Comparison of ENCODE assay signal across 1 cellular context in the genomic region with DNA sequence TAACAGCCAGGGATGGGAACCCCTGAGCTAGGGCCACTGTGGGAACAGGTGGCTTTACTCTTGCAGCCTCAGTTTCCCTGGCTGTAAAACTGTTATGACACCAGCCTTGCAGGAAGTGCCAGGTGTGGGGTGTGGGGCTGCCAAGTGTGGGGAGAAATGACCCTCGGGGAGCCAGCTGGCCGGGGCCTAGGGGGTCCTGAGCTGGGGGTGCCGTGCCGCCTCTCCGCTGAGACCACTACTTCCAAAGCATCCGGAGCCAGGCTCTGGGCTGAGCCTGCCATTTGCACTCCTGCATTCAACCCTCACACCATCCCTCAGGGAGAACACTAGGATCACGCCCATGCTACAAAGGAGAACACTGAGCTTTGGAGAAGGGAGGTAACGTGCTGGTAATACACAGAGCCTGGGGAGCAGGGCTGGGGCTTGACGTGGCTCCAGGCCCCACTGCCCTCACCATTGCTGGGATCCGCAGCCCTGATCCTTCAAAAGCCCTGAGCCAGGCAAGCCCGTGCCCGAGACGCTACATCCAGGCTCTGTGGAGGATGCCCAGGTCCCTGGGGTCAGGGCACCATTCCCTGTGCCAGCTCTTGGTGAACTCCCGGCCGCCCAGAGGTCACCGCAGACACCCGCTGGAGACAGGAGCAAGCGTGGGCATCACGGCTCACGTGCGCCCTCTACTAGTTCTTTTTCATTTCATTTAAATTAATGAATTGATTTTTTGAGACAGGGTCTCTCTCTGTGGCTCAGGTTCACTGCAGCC.
TF ChIP-seq lines count a peak whose summit lies in the region.

No MANE protein-coding gene starts in this region.

TF ChIP-seq in HepG2, 621 proteins besides CTCF, POLR2A, EP300 and RAD21 (continued from another document and continues in another):
- TF ChIP-seq, protein P1, sequence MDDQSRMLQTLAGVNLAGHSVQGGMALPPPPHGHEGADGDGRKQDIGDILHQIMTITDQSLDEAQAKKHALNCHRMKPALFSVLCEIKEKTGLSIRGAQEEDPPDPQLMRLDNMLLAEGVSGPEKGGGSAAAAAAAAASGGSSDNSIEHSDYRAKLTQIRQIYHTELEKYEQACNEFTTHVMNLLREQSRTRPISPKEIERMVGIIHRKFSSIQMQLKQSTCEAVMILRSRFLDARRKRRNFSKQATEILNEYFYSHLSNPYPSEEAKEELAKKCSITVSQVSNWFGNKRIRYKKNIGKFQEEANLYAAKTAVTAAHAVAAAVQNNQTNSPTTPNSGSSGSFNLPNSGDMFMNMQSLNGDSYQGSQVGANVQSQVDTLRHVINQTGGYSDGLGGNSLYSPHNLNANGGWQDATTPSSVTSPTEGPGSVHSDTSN (CRISPR knock-in tag; IDR thresholded peaks at IDR 0.05; ENCODE audit: borderline replicate concordance) = no peak
- TF ChIP-seq, protein P2, sequence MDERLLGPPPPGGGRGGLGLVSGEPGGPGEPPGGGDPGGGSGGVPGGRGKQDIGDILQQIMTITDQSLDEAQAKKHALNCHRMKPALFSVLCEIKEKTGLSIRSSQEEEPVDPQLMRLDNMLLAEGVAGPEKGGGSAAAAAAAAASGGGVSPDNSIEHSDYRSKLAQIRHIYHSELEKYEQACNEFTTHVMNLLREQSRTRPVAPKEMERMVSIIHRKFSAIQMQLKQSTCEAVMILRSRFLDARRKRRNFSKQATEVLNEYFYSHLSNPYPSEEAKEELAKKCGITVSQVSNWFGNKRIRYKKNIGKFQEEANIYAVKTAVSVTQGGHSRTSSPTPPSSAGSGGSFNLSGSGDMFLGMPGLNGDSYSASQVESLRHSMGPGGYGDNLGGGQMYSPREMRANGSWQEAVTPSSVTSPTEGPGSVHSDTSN (CRISPR knock-in tag; IDR thresholded peaks at IDR 0.05) = no peak
- TF ChIP-seq ZNF737 (CRISPR knock-in tag; IDR thresholded peaks at IDR 0.05; ENCODE audit: borderline replicate concordance) = no peak
- TF ChIP-seq HOXD1 (CRISPR knock-in tag; IDR thresholded peaks at IDR 0.05) = no peak
- TF ChIP-seq ZNF678 (CRISPR knock-in tag; IDR thresholded peaks at IDR 0.05) = no peak
- TF ChIP-seq, protein P3, sequence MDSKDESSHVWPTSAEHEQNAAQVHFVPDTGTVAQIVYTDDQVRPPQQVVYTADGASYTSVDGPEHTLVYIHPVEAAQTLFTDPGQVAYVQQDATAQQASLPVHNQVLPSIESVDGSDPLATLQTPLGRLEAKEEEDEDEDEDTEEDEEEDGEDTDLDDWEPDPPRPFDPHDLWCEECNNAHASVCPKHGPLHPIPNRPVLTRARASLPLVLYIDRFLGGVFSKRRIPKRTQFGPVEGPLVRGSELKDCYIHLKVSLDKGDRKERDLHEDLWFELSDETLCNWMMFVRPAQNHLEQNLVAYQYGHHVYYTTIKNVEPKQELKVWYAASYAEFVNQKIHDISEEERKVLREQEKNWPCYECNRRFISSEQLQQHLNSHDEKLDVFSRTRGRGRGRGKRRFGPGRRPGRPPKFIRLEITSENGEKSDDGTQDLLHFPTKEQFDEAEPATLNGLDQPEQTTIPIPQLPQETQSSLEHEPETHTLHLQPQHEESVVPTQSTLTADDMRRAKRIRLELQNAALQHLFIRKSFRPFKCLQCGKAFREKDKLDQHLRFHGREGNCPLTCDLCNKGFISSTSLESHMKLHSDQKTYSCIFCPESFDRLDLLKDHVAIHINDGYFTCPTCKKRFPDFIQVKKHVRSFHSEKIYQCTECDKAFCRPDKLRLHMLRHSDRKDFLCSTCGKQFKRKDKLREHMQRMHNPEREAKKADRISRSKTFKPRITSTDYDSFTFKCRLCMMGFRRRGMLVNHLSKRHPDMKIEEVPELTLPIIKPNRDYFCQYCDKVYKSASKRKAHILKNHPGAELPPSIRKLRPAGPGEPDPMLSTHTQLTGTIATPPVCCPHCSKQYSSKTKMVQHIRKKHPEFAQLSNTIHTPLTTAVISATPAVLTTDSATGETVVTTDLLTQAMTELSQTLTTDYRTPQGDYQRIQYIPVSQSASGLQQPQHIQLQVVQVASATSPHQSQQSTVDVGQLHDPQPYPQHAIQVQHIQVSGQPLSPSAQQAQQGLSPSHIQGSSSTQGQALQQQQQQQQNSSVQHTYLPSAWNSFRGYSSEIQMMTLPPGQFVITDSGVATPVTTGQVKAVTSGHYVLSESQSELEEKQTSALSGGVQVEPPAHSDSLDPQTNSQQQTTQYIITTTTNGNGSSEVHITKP (CRISPR knock-in tag; IDR thresholded peaks at IDR 0.05; ENCODE audit: low read depth) = no peak
- TF ChIP-seq, protein P4, sequence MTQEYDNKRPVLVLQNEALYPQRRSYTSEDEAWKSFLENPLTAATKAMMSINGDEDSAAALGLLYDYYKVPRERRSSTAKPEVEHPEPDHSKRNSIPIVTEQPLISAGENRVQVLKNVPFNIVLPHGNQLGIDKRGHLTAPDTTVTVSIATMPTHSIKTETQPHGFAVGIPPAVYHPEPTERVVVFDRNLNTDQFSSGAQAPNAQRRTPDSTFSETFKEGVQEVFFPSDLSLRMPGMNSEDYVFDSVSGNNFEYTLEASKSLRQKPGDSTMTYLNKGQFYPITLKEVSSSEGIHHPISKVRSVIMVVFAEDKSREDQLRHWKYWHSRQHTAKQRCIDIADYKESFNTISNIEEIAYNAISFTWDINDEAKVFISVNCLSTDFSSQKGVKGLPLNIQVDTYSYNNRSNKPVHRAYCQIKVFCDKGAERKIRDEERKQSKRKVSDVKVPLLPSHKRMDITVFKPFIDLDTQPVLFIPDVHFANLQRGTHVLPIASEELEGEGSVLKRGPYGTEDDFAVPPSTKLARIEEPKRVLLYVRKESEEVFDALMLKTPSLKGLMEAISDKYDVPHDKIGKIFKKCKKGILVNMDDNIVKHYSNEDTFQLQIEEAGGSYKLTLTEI (CRISPR knock-in tag; conservative IDR thresholded peaks at IDR 0.05) = no peak
- no peak for TF ChIP-seq MZF1 (CRISPR knock-in tag; IDR thresholded peaks at IDR 0.05; ENCODE audit: borderline replicate concordance)
- TF ChIP-seq CBX5 (CRISPR knock-in tag; IDR thresholded peaks at IDR 0.05; ENCODE audit: borderline replicate concordance) = peak; percentile 41; the same call in 1 of the 2 replicates
- no peak for TF ChIP-seq ZNF777 (CRISPR knock-in tag; IDR thresholded peaks at IDR 0.05)
- TF ChIP-seq, protein P5, sequence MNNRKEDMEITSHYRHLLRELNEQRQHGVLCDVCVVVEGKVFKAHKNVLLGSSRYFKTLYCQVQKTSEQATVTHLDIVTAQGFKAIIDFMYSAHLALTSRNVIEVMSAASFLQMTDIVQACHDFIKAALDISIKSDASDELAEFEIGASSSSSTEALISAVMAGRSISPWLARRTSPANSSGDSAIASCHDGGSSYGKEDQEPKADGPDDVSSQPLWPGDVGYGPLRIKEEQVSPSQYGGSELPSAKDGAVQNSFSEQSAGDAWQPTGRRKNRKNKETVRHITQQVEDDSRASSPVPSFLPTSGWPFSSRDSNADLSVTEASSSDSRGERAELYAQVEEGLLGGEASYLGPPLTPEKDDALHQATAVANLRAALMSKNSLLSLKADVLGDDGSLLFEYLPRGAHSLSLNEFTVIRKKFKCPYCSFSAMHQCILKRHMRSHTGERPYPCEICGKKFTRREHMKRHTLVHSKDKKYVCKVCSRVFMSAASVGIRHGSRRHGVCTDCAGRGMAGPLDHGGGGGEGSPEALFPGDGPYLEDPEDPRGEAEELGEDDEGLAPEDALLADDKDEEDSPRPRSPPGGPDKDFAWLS (CRISPR knock-in tag; IDR thresholded peaks at IDR 0.05; ENCODE audit: borderline replicate concordance) = 0 out of 2 replicates have a peak, but pooled peaks have one; percentile 32
- TF ChIP-seq ZNF326 (CRISPR knock-in tag; IDR thresholded peaks at IDR 0.05; ENCODE audit: borderline replicate concordance) = no peak
- TF ChIP-seq GZF1 (CRISPR knock-in tag; IDR thresholded peaks at IDR 0.05) = 0 out of 2 replicates have a peak, but pooled peaks have one; percentile 12
- TF ChIP-seq ZNF75D (CRISPR knock-in tag; IDR thresholded peaks at IDR 0.05; ENCODE audit: borderline replicate concordance) = no peak
- TF ChIP-seq ZSCAN30 (CRISPR knock-in tag; IDR thresholded peaks at IDR 0.05) = no peak
- no peak for TF ChIP-seq BCL6 (CRISPR knock-in tag; IDR thresholded peaks at IDR 0.05)
- TF ChIP-seq HOXA7 (CRISPR knock-in tag; IDR thresholded peaks at IDR 0.05) = no peak
- no peak for TF ChIP-seq NCOA1 (CRISPR knock-in tag; IDR thresholded peaks at IDR 0.05)
- no peak for TF ChIP-seq ZNF446 (CRISPR knock-in tag; IDR thresholded peaks at IDR 0.05)
- TF ChIP-seq, protein P6, sequence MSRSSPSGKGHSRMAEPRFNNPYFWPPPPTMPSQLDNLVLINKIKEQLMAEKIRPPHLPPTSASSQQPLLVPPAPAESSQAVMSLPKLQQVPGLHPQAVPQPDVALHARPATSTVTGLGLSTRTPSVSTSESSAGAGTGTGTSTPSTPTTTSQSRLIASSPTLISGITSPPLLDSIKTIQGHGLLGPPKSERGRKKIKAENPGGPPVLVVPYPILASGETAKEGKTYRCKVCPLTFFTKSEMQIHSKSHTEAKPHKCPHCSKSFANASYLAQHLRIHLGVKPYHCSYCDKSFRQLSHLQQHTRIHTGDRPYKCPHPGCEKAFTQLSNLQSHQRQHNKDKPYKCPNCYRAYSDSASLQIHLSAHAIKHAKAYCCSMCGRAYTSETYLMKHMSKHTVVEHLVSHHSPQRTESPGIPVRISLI (CRISPR knock-in tag; IDR thresholded peaks at IDR 0.05; ENCODE audit: borderline replicate concordance) = no peak
- TF ChIP-seq NONO (IDR thresholded peaks at IDR 0.05) = no peak
- no peak for TF ChIP-seq NONO (CRISPR knock-in tag; conservative IDR thresholded peaks at IDR 0.05)
- TF ChIP-seq ZNF543 (CRISPR knock-in tag; IDR thresholded peaks at IDR 0.05) = no peak
- no peak for TF ChIP-seq NBN (conservative IDR thresholded peaks at IDR 0.05)
- TF ChIP-seq SIX4 (CRISPR knock-in tag; IDR thresholded peaks at IDR 0.05) = no peak
- TF ChIP-seq NKX3-1 (CRISPR knock-in tag; IDR thresholded peaks at IDR 0.05) = no peak
- TF ChIP-seq ZNF350 (CRISPR knock-in tag; IDR thresholded peaks at IDR 0.05; ENCODE audit: borderline replicate concordance, low read depth) = 0 out of 2 replicates have a peak, but pooled peaks have one; percentile 59
- TF ChIP-seq ZMYM3 (CRISPR knock-in tag; IDR thresholded peaks at IDR 0.05) = no peak
- TF ChIP-seq POLR2AphosphoS5 (IDR thresholded peaks at IDR 0.05; ENCODE audit: low read depth, low read length) = no peak
- TF ChIP-seq, protein P7, sequence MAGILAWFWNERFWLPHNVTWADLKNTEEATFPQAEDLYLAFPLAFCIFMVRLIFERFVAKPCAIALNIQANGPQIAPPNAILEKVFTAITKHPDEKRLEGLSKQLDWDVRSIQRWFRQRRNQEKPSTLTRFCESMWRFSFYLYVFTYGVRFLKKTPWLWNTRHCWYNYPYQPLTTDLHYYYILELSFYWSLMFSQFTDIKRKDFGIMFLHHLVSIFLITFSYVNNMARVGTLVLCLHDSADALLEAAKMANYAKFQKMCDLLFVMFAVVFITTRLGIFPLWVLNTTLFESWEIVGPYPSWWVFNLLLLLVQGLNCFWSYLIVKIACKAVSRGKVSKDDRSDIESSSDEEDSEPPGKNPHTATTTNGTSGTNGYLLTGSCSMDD (CRISPR knock-in tag; IDR thresholded peaks at IDR 0.05) = no peak
- TF ChIP-seq, protein P8, sequence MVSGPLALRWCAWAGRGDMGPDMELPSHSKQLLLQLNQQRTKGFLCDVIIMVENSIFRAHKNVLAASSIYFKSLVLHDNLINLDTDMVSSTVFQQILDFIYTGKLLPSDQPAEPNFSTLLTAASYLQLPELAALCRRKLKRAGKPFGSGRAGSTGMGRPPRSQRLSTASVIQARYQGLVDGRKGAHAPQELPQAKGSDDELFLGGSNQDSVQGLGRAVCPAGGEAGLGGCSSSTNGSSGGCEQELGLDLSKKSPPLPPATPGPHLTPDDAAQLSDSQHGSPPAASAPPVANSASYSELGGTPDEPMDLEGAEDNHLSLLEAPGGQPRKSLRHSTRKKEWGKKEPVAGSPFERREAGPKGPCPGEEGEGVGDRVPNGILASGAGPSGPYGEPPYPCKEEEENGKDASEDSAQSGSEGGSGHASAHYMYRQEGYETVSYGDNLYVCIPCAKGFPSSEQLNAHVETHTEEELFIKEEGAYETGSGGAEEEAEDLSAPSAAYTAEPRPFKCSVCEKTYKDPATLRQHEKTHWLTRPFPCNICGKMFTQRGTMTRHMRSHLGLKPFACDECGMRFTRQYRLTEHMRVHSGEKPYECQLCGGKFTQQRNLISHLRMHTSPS (CRISPR knock-in tag; IDR thresholded peaks at IDR 0.05; ENCODE audit: low read depth) = peak; percentile 80
- no peak for TF ChIP-seq NR3C1 (CRISPR knock-in tag; IDR thresholded peaks at IDR 0.05)
- no peak for TF ChIP-seq ZFP36 (IDR thresholded peaks at IDR 0.05; ENCODE audit: borderline replicate concordance, low read depth, low read length, partially characterized antibody)
- TF ChIP-seq ZNF282 (IDR thresholded peaks at IDR 0.05; ENCODE audit: partially characterized antibody) = no peak
- TF ChIP-seq, protein P9, sequence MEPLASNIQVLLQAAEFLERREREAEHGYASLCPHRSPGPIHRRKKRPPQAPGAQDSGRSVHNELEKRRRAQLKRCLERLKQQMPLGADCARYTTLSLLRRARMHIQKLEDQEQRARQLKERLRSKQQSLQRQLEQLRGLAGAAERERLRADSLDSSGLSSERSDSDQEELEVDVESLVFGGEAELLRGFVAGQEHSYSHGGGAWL (CRISPR knock-in tag; IDR thresholded peaks at IDR 0.05) = no peak
- no peak for TF ChIP-seq AHR (CRISPR knock-in tag; IDR thresholded peaks at IDR 0.05)
- no peak for TF ChIP-seq ADNP (CRISPR knock-in tag; IDR thresholded peaks at IDR 0.05)
- TF ChIP-seq, protein P10, sequence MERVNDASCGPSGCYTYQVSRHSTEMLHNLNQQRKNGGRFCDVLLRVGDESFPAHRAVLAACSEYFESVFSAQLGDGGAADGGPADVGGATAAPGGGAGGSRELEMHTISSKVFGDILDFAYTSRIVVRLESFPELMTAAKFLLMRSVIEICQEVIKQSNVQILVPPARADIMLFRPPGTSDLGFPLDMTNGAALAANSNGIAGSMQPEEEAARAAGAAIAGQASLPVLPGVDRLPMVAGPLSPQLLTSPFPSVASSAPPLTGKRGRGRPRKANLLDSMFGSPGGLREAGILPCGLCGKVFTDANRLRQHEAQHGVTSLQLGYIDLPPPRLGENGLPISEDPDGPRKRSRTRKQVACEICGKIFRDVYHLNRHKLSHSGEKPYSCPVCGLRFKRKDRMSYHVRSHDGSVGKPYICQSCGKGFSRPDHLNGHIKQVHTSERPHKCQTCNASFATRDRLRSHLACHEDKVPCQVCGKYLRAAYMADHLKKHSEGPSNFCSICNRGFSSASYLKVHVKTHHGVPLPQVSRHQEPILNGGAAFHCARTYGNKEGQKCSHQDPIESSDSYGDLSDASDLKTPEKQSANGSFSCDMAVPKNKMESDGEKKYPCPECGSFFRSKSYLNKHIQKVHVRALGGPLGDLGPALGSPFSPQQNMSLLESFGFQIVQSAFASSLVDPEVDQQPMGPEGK (CRISPR knock-in tag; IDR thresholded peaks at IDR 0.05) = no peak
- no peak for TF ChIP-seq ZNF235 (CRISPR knock-in tag; IDR thresholded peaks at IDR 0.05; ENCODE audit: borderline replicate concordance)
- TF ChIP-seq, protein P11, sequence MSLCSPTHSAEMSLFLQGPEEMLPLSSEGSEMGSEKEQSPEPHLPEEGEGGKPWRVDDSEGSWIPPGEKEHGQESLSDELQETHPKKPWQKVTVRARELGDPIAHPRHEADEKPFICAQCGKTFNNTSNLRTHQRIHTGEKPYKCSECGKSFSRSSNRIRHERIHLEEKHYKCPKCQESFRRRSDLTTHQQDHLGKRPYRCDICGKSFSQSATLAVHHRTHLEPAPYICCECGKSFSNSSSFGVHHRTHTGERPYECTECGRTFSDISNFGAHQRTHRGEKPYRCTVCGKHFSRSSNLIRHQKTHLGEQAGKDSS (CRISPR knock-in tag; IDR thresholded peaks at IDR 0.05; ENCODE audit: borderline replicate concordance, low read depth) = no peak
